Comparison of ENCODE assay signal across 1 cellular context in the genomic region with DNA sequence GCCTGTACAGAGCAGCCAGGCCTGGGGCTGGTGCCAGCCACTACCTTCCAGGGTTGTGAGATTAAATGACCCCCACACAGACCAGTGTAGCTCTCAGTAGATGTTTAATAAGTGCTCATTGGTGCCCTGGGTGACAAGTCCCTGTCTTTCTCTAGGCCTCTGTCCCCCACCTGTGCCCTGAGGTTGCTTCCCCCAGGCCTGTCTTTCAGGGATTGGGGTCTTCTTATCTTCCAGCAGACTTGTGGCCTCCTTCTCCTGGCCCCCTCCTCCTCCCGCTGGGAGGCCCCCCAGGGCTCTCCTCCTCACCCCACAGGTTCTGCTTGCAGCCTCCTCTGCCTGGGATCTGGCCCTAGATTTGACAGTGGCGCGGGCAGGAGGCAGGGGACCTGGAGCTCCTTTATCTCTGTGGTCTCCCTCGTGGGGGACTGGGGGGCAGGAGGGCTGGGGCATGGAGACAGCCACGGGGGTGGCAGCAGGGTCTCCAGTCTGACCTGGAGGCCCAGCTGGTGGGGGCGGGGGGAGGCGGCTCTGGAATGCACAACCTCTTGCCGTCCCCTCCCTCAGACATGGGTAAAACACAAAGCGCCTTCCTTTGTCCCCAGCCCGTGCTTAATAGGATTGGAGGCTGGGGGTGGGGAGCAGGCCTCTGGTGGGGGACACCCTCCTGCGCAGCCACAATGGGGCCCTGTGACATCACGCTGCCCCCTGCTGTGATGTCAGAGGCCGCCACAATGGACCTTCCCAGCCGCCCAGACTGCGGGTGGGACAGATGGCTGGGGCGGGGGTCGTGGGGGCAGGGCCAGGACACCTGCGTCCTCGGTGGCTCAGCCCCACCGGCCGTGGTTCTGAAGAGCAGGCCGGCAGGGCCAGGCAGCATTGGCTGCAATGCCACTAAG.
TF ChIP-seq lines count a peak whose summit lies in the region.

No MANE protein-coding gene starts in this region.

TF ChIP-seq in neural cell, 6 proteins besides CTCF, POLR2A, EP300 and RAD21 (continued from another document):
- TF ChIP-seq SMC3 (conservative IDR thresholded peaks at IDR 0.05; ENCODE audit: poor library complexity) = no peak
- TF ChIP-seq, protein P1, sequence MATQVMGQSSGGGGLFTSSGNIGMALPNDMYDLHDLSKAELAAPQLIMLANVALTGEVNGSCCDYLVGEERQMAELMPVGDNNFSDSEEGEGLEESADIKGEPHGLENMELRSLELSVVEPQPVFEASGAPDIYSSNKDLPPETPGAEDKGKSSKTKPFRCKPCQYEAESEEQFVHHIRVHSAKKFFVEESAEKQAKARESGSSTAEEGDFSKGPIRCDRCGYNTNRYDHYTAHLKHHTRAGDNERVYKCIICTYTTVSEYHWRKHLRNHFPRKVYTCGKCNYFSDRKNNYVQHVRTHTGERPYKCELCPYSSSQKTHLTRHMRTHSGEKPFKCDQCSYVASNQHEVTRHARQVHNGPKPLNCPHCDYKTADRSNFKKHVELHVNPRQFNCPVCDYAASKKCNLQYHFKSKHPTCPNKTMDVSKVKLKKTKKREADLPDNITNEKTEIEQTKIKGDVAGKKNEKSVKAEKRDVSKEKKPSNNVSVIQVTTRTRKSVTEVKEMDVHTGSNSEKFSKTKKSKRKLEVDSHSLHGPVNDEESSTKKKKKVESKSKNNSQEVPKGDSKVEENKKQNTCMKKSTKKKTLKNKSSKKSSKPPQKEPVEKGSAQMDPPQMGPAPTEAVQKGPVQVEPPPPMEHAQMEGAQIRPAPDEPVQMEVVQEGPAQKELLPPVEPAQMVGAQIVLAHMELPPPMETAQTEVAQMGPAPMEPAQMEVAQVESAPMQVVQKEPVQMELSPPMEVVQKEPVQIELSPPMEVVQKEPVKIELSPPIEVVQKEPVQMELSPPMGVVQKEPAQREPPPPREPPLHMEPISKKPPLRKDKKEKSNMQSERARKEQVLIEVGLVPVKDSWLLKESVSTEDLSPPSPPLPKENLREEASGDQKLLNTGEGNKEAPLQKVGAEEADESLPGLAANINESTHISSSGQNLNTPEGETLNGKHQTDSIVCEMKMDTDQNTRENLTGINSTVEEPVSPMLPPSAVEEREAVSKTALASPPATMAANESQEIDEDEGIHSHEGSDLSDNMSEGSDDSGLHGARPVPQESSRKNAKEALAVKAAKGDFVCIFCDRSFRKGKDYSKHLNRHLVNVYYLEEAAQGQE (IDR thresholded peaks at IDR 0.05; ENCODE audit: borderline replicate concordance) = no peak
